In genomic region chr4:72568959-72569718, GRCh38 we compare ENCODE assay signal across 8 cellular contexts. TPM values are rescaled to one million over a fixed set of nuclear protein-coding genes. Genes with fewer than 3 reads are reported as not detected.
DNase-seq lines count a peak whose midpoint lies in the region; ATAC-seq and TF ChIP-seq lines count a peak whose summit lies in the region.

ADAMTS3 (minus strand) TSS chr4:72569221; CDS start chr4:72568762, 459 bp downstream.

- TF ChIP-seq POLR2A in stomach (IDR thresholded peaks at IDR 0.05): no peak

- intact Hi-C loops in left lung (cut with DNase I): no loop called here
- intact Hi-C loops in stomach (cut with DNase I; ENCODE audit: low total_unique reads): no loop called here

- H3K9me2 ChIP-seq in DOHH2 (replicated peaks; ENCODE audit: control insufficient read depth, low read length): no peaks in the 10 kb centered on the region

- WGBS in stomach, 5 donors: 1 to 2% (median 1%) methylated on average over 52 to 59 of the region's 59 CpGs

- TF ChIP-seq CTCF in DOHH2 (IDR thresholded peaks at IDR 0.05; ENCODE audit: low read depth, low read length, poor library complexity, severe bottlenecking) (no peak), left lung (IDR thresholded peaks at IDR 0.05) (no peak), stomach (IDR thresholded peaks at IDR 0.05) (no peak)

- peak within 1 kb of the TSS; percentile 11; the same call in 1 of the 2 replicates for H3K4me2 ChIP-seq in DOHH2 (ENCODE audit: low read length)

- no peaks in the 10 kb centered on the region for H3K9me3 ChIP-seq in DOHH2 (ENCODE audit: control insufficient read depth, insufficient read depth, low read length)
- no peaks in the 10 kb centered on the region; the same call in 1 of the 2 replicates for H3K9me3 ChIP-seq in SJCRH30 (replicated peaks)
- H3K9me3 ChIP-seq in duodenal mucosa (ENCODE audit: control insufficient read depth in 1 of 2, low read length in 2 of 2): no peaks in the 10 kb centered on the region
- H3K9me3 ChIP-seq in left lung: no peaks in the 10 kb centered on the region
- H3K9me3 ChIP-seq in stomach: no peaks in the 10 kb centered on the region

- H3K9ac ChIP-seq in duodenal mucosa (ENCODE audit: low read depth in 1 of 2, low read length in 2 of 2): no peak within 1 kb of the TSS

- H3F3A ChIP-seq in DOHH2 (ENCODE audit: control insufficient read depth, insufficient read depth): no peaks in the 10 kb centered on the region

- no peaks in the 10 kb centered on the region for H3K4me1 ChIP-seq in DOHH2 (ENCODE audit: control insufficient read depth, low read length)
- 0 out of 2 replicates have a peak, but pooled peaks cover 4% of the 10 kb centered on the region for H3K4me1 ChIP-seq in SJCRH30
- peaks cover 0 to 5% of the 10 kb centered on the region in 2 donors for H3K4me1 ChIP-seq in duodenal mucosa (ENCODE audit: control insufficient read depth in 1 of 2, insufficient read depth in 2 of 2, low read length in 2 of 2)
- peaks cover 5 to 17% of the 10 kb centered on the region in 2 donors for H3K4me1 ChIP-seq in left lung
- H3K4me1 ChIP-seq in stomach: peaks cover 0 to 28% (median 21%) of the 10 kb centered on the region in 4 donors

- DNase-seq in HPDE6-E6E7 (ENCODE audit: extremely low spot score): peak; percentile 36
- DNase-seq in SJCRH30: peak; percentile 87 to 89
- peak; percentile 72 to 87 for DNase-seq in left lung
- DNase-seq in stomach: peak; percentile 51
- no peak for DNase-seq in CD1c-positive myeloid dendritic cell (ENCODE audit: extremely low spot score)
- DNase-seq in effector CD4-positive, alpha-beta T cell: no peak

- peak; percentile 84 for ATAC-seq in left lung

- no peaks in the 10 kb centered on the region for H3K79me2 ChIP-seq in DOHH2 (ENCODE audit: control insufficient read depth, low read length)

- H3K27ac ChIP-seq in DOHH2 (ENCODE audit: low read depth, low read length): no peak within 1 kb of the TSS
- H3K27ac ChIP-seq in SJCRH30: peak within 1 kb of the TSS; percentile 59
- H3K27ac ChIP-seq in duodenal mucosa (ENCODE audit: low read depth, low read length): no peak within 1 kb of the TSS
- H3K27ac ChIP-seq in left lung: peak within 1 kb of the TSS; percentile 77
- peak within 1 kb of the TSS; percentile 58 to 86 (median 78) for H3K27ac ChIP-seq in stomach

- H3K4me3 ChIP-seq in DOHH2 (ENCODE audit: low read length) (no peak within 1 kb of the TSS), SJCRH30 (peak within 1 kb of the TSS; percentile 66), duodenal mucosa (ENCODE audit: low read depth in 1 of 2, low read length in 2 of 2) (peak within 1 kb of the TSS; percentile 73 to 75), left lung (peak within 1 kb of the TSS; percentile 44 to 51), stomach (peak within 1 kb of the TSS; percentile 49 to 63 (median 56))

- no peaks in the 10 kb centered on the region for H4K20me1 ChIP-seq in DOHH2 (ENCODE audit: control insufficient read depth, insufficient read depth, low read depth, low read length)

- H3K36me3 ChIP-seq in DOHH2 (ENCODE audit: control insufficient read depth, low read length) (no peaks in the 10 kb centered on the region), SJCRH30 (no peaks in the 10 kb centered on the region), duodenal mucosa (ENCODE audit: control insufficient read depth in 1 of 2, insufficient read depth in 2 of 2, low read length in 2 of 2) (no peaks in the 10 kb centered on the region), left lung (no peaks in the 10 kb centered on the region), stomach (no peaks in the 10 kb centered on the region)

- H3K27me3 ChIP-seq in DOHH2 (ENCODE audit: control insufficient read depth, low read length): peaks cover 16% of the 10 kb centered on the region
- no peaks in the 10 kb centered on the region for H3K27me3 ChIP-seq in SJCRH30
- H3K27me3 ChIP-seq in duodenal mucosa (ENCODE audit: control insufficient read depth in 1 of 2, insufficient read depth in 2 of 2, low read length in 2 of 2): peaks cover 9 to 13% of the 10 kb centered on the region in 2 donors
- peaks cover 0 to 34% of the 10 kb centered on the region in 2 donors for H3K27me3 ChIP-seq in left lung
- H3K27me3 ChIP-seq in stomach: peaks cover 0 to 9% (median 8%) of the 10 kb centered on the region in 3 donors

- TF ChIP-seq EP300 in stomach (IDR thresholded peaks at IDR 0.05): no peak

RNA-seq across cellular contexts. Expression of gene ADAMTS3, which starts in this region (rescaled TPM):
- total RNA-seq in SJCRH30 (2014; rRNA removed; shearing (Covaris generic)): 6.7 and 8.2 TPM in 2 replicates
- total RNA-seq in left lung (1 to 10 TPM; 3.0 to 3.1 TPM), stomach (1 to 10 TPM in 1 of 5 donors, under 1 TPM in 2, not detected in 2; 0.29 to 6.8 (median 0.89) TPM)
- under 1 TPM; 0.13 to 0.19 (median 0.15) TPM for polyA plus RNA-seq in stomach

Comparison
In these comparisons a context has a peak if more than half of its experiments do, and no peak if none do; other contexts are left out.
1. H3K27ac ChIP-seq: peak in SJCRH30 (single experiment), left lung (2 of 2) and stomach (5 of 5); none in DOHH2 (single experiment) and duodenal mucosa (single experiment).
2. DNase-seq: peak in HPDE6-E6E7 (single experiment), SJCRH30 (2 of 2), left lung (2 of 2) and stomach (single experiment); none in CD1c-positive myeloid dendritic cell (single experiment) and effector CD4-positive, alpha-beta T cell (single experiment).